In genomic region chr21:36148886-36149285, GRCh38 we compare ENCODE assay signal across 25 cellular contexts.
"Had no signal": no experiment of that assay in that cellular context is flagged by ENCODE, and none has a peak within 500 bp of the region (broad histone marks: within the 10 kb centered on the region; RNA-seq: fewer than 3 reads in every experiment).

No MANE protein-coding gene starts in this region.

- H3K9me3 Mint-ChIP-seq: naive B cell; natural killer cell; neural progenitor cell; stimulated activated memory B cell treated with anti-CD40 and anti-IgM and Interleukin-4, amounts not matched to agents 10 μg/mL and 1 μg/mL and 100 μg/mL, for 72 hours; stimulated activated naive CD8-positive, alpha-beta T cell treated with anti-CD3 and anti-CD28 coated beads, Interleukin-15, amount 100 ng/mL, for 72 hours had no signal

- H3K27me3 Mint-ChIP-seq: naive B cell; stimulated activated memory B cell treated with anti-CD40 and anti-IgM and Interleukin-4, amounts not matched to agents 10 μg/mL and 1 μg/mL and 100 μg/mL, for 72 hours; stimulated activated naive CD8-positive, alpha-beta T cell treated with anti-CD3 and anti-CD28 coated beads, Interleukin-15, amount 100 ng/mL, for 72 hours had no signal

- H3K4me3 ChIP-seq: heart right ventricle, hepatocyte, left ventricle myocardium inferior, lung, neural progenitor cell, ovary, prostate gland, skin epidermis, transverse colon, upper lobe of right lung had no signal

- H3K4me2 ChIP-seq: hepatocyte, neural progenitor cell had no signal

- H3K27me3 ChIP-seq: heart right ventricle, hepatocyte, ovary, transverse colon, upper lobe of right lung had no signal

- H2AFZ ChIP-seq: hepatocyte, neural progenitor cell had no signal

- DNase-seq: heart right ventricle; islet precursor cell; left ventricle myocardium inferior; mesendoderm; naive B cell; natural killer cell; nephron progenitor cell; ovary; retina; right cardiac atrium; stimulated activated CD4-positive, alpha-beta T cell treated with anti-CD3 and anti-CD28 coated beads, Interleukin-4, amount 100 ng/mL, for 24 hours; stimulated activated CD8-positive, alpha-beta memory T cell treated with anti-CD3 and anti-CD28 coated beads, Interleukin-4, amount 100 ng/mL, for 48 hours; stimulated activated naive CD4-positive, alpha-beta T cell treated with Interleukin-2 at 50 U/mL for 16 hours; stimulated activated naive CD8-positive, alpha-beta T cell treated with anti-CD3 and anti-CD28 coated beads, Interleukin-15, amount 100 ng/mL, for 72 hours; substantia nigra; transverse colon; upper lobe of right lung had no signal

- H3K9me3 ChIP-seq: ovary, prostate gland, transverse colon, upper lobe of right lung had no signal

- H3K27ac ChIP-seq: hepatocyte, neural progenitor cell, ovary had no signal

- H3K4me3 Mint-ChIP-seq: mesothelial cell of epicardium; natural killer cell; nephron progenitor cell; neural progenitor cell; stimulated activated memory B cell treated with anti-CD40 and anti-IgM and Interleukin-4, amounts not matched to agents 10 μg/mL and 1 μg/mL and 100 μg/mL, for 72 hours; stimulated activated naive CD8-positive, alpha-beta T cell treated with anti-CD3 and anti-CD28 coated beads, Interleukin-15, amount 100 ng/mL, for 72 hours had no signal

- ATAC-seq: natural killer cell; right cardiac atrium; sciatic nerve; stimulated activated memory B cell treated with anti-CD40 and anti-IgM and Interleukin-4, amounts not matched to agents 10 μg/mL and 1 μg/mL and 100 μg/mL, for 72 hours; stimulated activated naive CD8-positive, alpha-beta T cell treated with anti-CD3 and anti-CD28 coated beads, Interleukin-15, amount 100 ng/mL, for 72 hours; upper lobe of right lung had no signal

- H3K4me1 ChIP-seq: neural progenitor cell had no signal

- H3K36me3 Mint-ChIP-seq: mesothelial cell of epicardium, naive B cell, natural killer cell, neural progenitor cell had no signal

- H3K36me3 ChIP-seq: neural progenitor cell, ovary, transverse colon, upper lobe of right lung had no signal

- H3K79me2 ChIP-seq: hepatocyte had no signal

- H3K9ac ChIP-seq: neural progenitor cell had no signal

- H3K27ac Mint-ChIP-seq: mesothelial cell of epicardium; natural killer cell; nephron progenitor cell; neural progenitor cell; stimulated activated naive CD8-positive, alpha-beta T cell treated with anti-CD3 and anti-CD28 coated beads, Interleukin-15, amount 100 ng/mL, for 72 hours had no signal
